ENCODE assay signal across 8 cellular contexts in genomic region chr21:46323710-46324389, GRCh38. TPM values are rescaled to one million over a fixed set of nuclear protein-coding genes. Genes with fewer than 3 reads are reported as not detected.
DNase-seq lines count a peak whose midpoint lies in the region; ATAC-seq and TF ChIP-seq lines count a peak whose summit lies in the region.

C21orf58 (minus strand) TSS chr21:46323870; CDS start chr21:46322738, 1,132 bp downstream.
PCNT (plus strand) TSS chr21:46324156; CDS start chr21:46324229, 73 bp downstream.

- DNase-seq in NCI-H2029 (lab: John Stamatoyannopoulos, UW) (peak; percentile 96), ascending aorta (ENCODE audit: low spot score in 2 of 2) (peak; percentile 92 to 99), hepatic stellate cell (ENCODE audit: low spot score) (peak; percentile 100), putamen (ENCODE audit: low spot score) (peak; percentile 96), vagina (ENCODE audit: extremely low spot score in 2 of 2) (peak in 1 of 2 donors; percentile 98)
- DNase-seq in T-helper 2 cell treated with Interferon-gamma antibody and Interleukin-4, amounts not matched to agents 5 μg/mL and 100 μg/mL, for 36 hours (ENCODE audit: low spot score), result peak; percentile 99

- peak within 1 kb of the TSS; percentile 97 for H3K27ac ChIP-seq in ascending aorta
- H3K27ac ChIP-seq in vagina, result peak within 1 kb of the TSS; percentile 99

- peaks cover 50% of the 10 kb centered on the region for H3K36me3 Mint-ChIP-seq in T-helper 2 cell treated with Interferon-gamma antibody and Interleukin-4, amounts not matched to agents 5 μg/mL and 100 μg/mL, for 36 hours (ENCODE audit: low read depth)

- H3K36me3 ChIP-seq in ascending aorta (peaks cover 0 to 8% of the 10 kb centered on the region in 2 donors), vagina (peaks cover 0 to 6% of the 10 kb centered on the region in 2 donors)

- peaks cover 38% of the 10 kb centered on the region for H3K4me1 Mint-ChIP-seq in T-helper 2 cell treated with Interferon-gamma antibody and Interleukin-4, amounts not matched to agents 5 μg/mL and 100 μg/mL, for 36 hours (ENCODE audit: low read depth)

- H3K4me3 Mint-ChIP-seq in T-helper 2 cell treated with Interferon-gamma antibody and Interleukin-4, amounts not matched to agents 5 μg/mL and 100 μg/mL, for 36 hours, result peak within 1 kb of the TSS; percentile 90

- H3K27ac Mint-ChIP-seq in T-helper 2 cell treated with Interferon-gamma antibody and Interleukin-4, amounts not matched to agents 5 μg/mL and 100 μg/mL, for 36 hours, result peak within 1 kb of the TSS; percentile 97

- TF ChIP-seq POLR2A in vagina (IDR thresholded peaks at IDR 0.05), result no peak

- H3K9me3 ChIP-seq in ascending aorta, result no peaks in the 10 kb centered on the region
- no peaks in the 10 kb centered on the region for H3K9me3 ChIP-seq in vagina

- peak; percentile 61 for ATAC-seq in GM18508 (IDR thresholded peaks at IDR 0.05; ENCODE audit: insufficient read depth, unreplicated experiment)
- peak; percentile 75 for ATAC-seq in HG02981 (IDR thresholded peaks at IDR 0.05; ENCODE audit: unreplicated experiment)

- TF ChIP-seq CTCF in ascending aorta (IDR thresholded peaks at IDR 0.05) (peak in 1 of 3 experiments; percentile 4), vagina (IDR thresholded peaks at IDR 0.05) (no peak)

- peaks cover 15 to 20% of the 10 kb centered on the region in 2 donors for H3K4me1 ChIP-seq in ascending aorta
- H3K4me1 ChIP-seq in vagina, result peaks cover 34% of the 10 kb centered on the region

- H3K27me3 ChIP-seq in ascending aorta (no peaks in the 10 kb centered on the region), vagina (no peaks in the 10 kb centered on the region)

- H3K4me3 ChIP-seq in ascending aorta, result peak within 1 kb of the TSS; percentile 81 to 98
- peak within 1 kb of the TSS; percentile 89 to 98 for H3K4me3 ChIP-seq in vagina

- intact Hi-C loops in ascending aorta (cut with DNase I) (loop anchor here (1.0 to 10.0 kb wide), 6 partner anchors 38 to 1449 kb away; partner anchors contain the start of genes DIP2A, PTTG1IP and YBEY), vagina (cut with DNase I) (loop anchor here (10.0 kb wide), 1 partner anchor 349 kb away; no protein-coding TSS in a partner anchor)

- H3K27me3 Mint-ChIP-seq in T-helper 2 cell treated with Interferon-gamma antibody and Interleukin-4, amounts not matched to agents 5 μg/mL and 100 μg/mL, for 36 hours (ENCODE audit: low read depth), result no peaks in the 10 kb centered on the region

- no peaks in the 10 kb centered on the region for H3K9me3 Mint-ChIP-seq in T-helper 2 cell treated with Interferon-gamma antibody and Interleukin-4, amounts not matched to agents 5 μg/mL and 100 μg/mL, for 36 hours

RNA-seq across cellular contexts. Expression of gene C21orf58, which starts in this region (rescaled TPM):
- total RNA-seq in ascending aorta, result 3.2 TPM
- 2.9 TPM for total RNA-seq in vagina

RNA-seq across cellular contexts. Expression of gene PCNT, which starts in this region (rescaled TPM):
- total RNA-seq in ascending aorta, result 39.9 TPM
- total RNA-seq in vagina, result 35.8 TPM
